Comparison of ENCODE assay signal across 8 cellular contexts in genomic region chr2:204842731-204843490, GRCh38.
DNase-seq lines count a peak whose midpoint lies in the region; ATAC-seq and TF ChIP-seq lines count a peak whose summit lies in the region.

No MANE protein-coding gene starts in this region.

- H3K4me3 ChIP-seq in ACC112 (ENCODE audit: low read depth, low read length) (peak overlapping the region; percentile 63), choroid plexus epithelial cell (ENCODE audit: low read depth, low read length) (peak overlapping the region; percentile 20), muscle layer of duodenum (ENCODE audit: low read depth in 1 of 2, low read length in 2 of 2) (no peak overlapping the region)

- no peak for TF ChIP-seq CTCF in choroid plexus epithelial cell (conservative IDR thresholded peaks at IDR 0.05; ENCODE audit: low read depth, low read length)

- peak overlapping the region; percentile 18 for H2AFZ ChIP-seq in ACC112 (ENCODE audit: low read length, unreplicated experiment)

- H3K4me1 ChIP-seq in ACC112 (ENCODE audit: control insufficient read depth, insufficient read depth, low read length, unreplicated experiment): peaks cover 25% of the 10 kb centered on the region
- peaks cover 0 to 13% of the 10 kb centered on the region in 2 donors for H3K4me1 ChIP-seq in muscle layer of duodenum (ENCODE audit: control insufficient read depth in 1 of 2, insufficient read depth in 2 of 2, low read length in 2 of 2)

- H3K27ac ChIP-seq in ACC112 (ENCODE audit: low read depth, low read length) (peak overlapping the region; percentile 89), muscle layer of duodenum (ENCODE audit: low read length) (peak overlapping the region; percentile 13)

- no peaks in the 10 kb centered on the region for H3K27me3 ChIP-seq in ACC112 (ENCODE audit: insufficient read depth, low read length)
- no peaks in the 10 kb centered on the region for H3K27me3 ChIP-seq in muscle layer of duodenum (ENCODE audit: low read depth, low read length)

- H3K36me3 ChIP-seq in ACC112 (ENCODE audit: insufficient read depth, low read length): no peaks in the 10 kb centered on the region
- no peaks in the 10 kb centered on the region for H3K36me3 ChIP-seq in muscle layer of duodenum (ENCODE audit: control insufficient read depth in 1 of 2, insufficient read depth in 2 of 2, low read length in 2 of 2)

- DNase-seq in LHCN-M2 (ENCODE audit: low read depth) (peak; percentile 93), choroid plexus epithelial cell (ENCODE audit: low read depth) (peak; percentile 97), DMS79 (lab: John Stamatoyannopoulos, UW) (no peak), COLO829 (ENCODE audit: low spot score) (no peak)

- no peaks in the 10 kb centered on the region for H3K79me2 ChIP-seq in ACC112 (ENCODE audit: control insufficient read depth, insufficient read depth, low read length, unreplicated experiment)

- no peaks in the 10 kb centered on the region for H3K9me3 ChIP-seq in muscle layer of duodenum (ENCODE audit: control insufficient read depth in 1 of 2, low read length in 2 of 2)

- ATAC-seq in HG02852 (IDR thresholded peaks at IDR 0.05; ENCODE audit: unreplicated experiment) (no peak), GM19035 (IDR thresholded peaks at IDR 0.05; ENCODE audit: unreplicated experiment) (no peak)

Comparison
In these comparisons a context has a peak if more than half of its experiments do, and no peak if none do; other contexts are left out.
1. H3K4me3 ChIP-seq: peak in ACC112 (single experiment) and choroid plexus epithelial cell (single experiment); none in muscle layer of duodenum (0 of 2).
2. DNase-seq: peak in LHCN-M2 (single experiment) and choroid plexus epithelial cell (single experiment); none in DMS79 (single experiment) and COLO829 (single experiment).